In genomic region chr4:104901438-104901837, GRCh38 we compare ENCODE assay signal across 13 cellular contexts.
DNase-seq lines count a peak whose midpoint lies in the region; TF ChIP-seq lines count a peak whose summit lies in the region.
"Had no signal": no experiment of that assay in that cellular context is flagged by ENCODE, and none has a peak within 500 bp of the region (broad histone marks: within the 10 kb centered on the region; RNA-seq: fewer than 3 reads in every experiment).

No MANE protein-coding gene starts in this region.

- H3K9ac ChIP-seq in NT2/D1 (ENCODE audit: insufficient read length, low read depth) (no peak overlapping the region), fibroblast of lung (ENCODE audit: insufficient read depth, low read length) (no peak overlapping the region)

- no peaks in the 10 kb centered on the region for H4K20me1 ChIP-seq in fibroblast of lung (ENCODE audit: control insufficient read depth, extremely low read depth, insufficient read depth, low read length)

- H3K4me1 ChIP-seq in NT2/D1 (ENCODE audit: insufficient read depth, insufficient read length): no peaks in the 10 kb centered on the region
- H3K4me1 ChIP-seq in fibroblast of lung (ENCODE audit: control insufficient read depth, extremely low read depth, insufficient read depth, low read length): no peaks in the 10 kb centered on the region

- no peak overlapping the region for H3K4me2 ChIP-seq in fibroblast of lung (ENCODE audit: extremely low read depth, insufficient read depth, low read length)
- H3K4me2 ChIP-seq: smooth muscle cell had no signal

- intact Hi-C loops in posterior cingulate gyrus (cut with DNase I): no loop called here

- H2AFZ ChIP-seq in fibroblast of lung (ENCODE audit: low read length): no peak overlapping the region

- DNase-seq in NCI-H1417 (lab: John Stamatoyannopoulos, UW) (peak in 2 of 3 experiments; percentile 42 to 79), NCI-H1417 treated with DMSO at 0.1 percent for 48 hours (lab: John Stamatoyannopoulos, UW) (no peak), NT2/D1 (ENCODE audit: low read depth, low spot score) (peak; percentile 2), fibroblast of lung (ENCODE audit: low read depth in 2 of 2) (peak; percentile 23 to 61), posterior cingulate gyrus (peak; percentile 32 to 91 (median 53)), GM19240 (ENCODE audit: insufficient read length, low spot score) (no peak), NCI-H1436 (lab: John Stamatoyannopoulos, UW) (no peak), NCI-H1930 (lab: John Stamatoyannopoulos, UW) (no peak)
- DNase-seq: activated CD4-positive, CD25-positive, alpha-beta regulatory T cell treated with anti-CD3 and anti-CD28 coated beads, Interleukin-2, amount 50 U/mL, for 72 hours; activated gamma-delta T cell; IMR-90 had no signal

- peak in 1 of 2 donors; percentile 11 for TF ChIP-seq CTCF in fibroblast of lung (conservative IDR thresholded peaks at IDR 0.05 in 1 of 2, IDR thresholded peaks at IDR 0.05 in 1 of 2; ENCODE audit: low read depth in 1 of 2, low read length in 2 of 2)

- no peaks in the 10 kb centered on the region; the same call in 1 of the 2 replicates for H3K9me3 ChIP-seq in NT2/D1 (ENCODE audit: insufficient read depth, low read length)
- H3K9me3 ChIP-seq in fibroblast of lung (ENCODE audit: control insufficient read depth, insufficient read depth, low read depth, low read length): no peaks in the 10 kb centered on the region

- H3K4me3 ChIP-seq in NT2/D1 (ENCODE audit: insufficient read length, low read depth) (no peak overlapping the region), fibroblast of lung (replicated peaks in 1 of 4; ENCODE audit: control extremely low read depth in 1 of 4, insufficient read depth in 1 of 4, low read depth in 3 of 4, low read length in 4 of 4) (no peak overlapping the region)
- H3K4me3 ChIP-seq: smooth muscle cell had no signal

- H3K27me3 ChIP-seq in NT2/D1 (ENCODE audit: insufficient read depth, insufficient read length): no peaks in the 10 kb centered on the region
- no peaks in the 10 kb centered on the region for H3K27me3 ChIP-seq in fibroblast of lung (ENCODE audit: control insufficient read depth, insufficient read depth, low read length)

- H3K27ac ChIP-seq in fibroblast of lung (ENCODE audit: insufficient read depth, low read length): no peak overlapping the region
- H3K27ac ChIP-seq: 22Rv1 had no signal

- no peaks in the 10 kb centered on the region for H3K79me2 ChIP-seq in fibroblast of lung (ENCODE audit: control insufficient read depth, insufficient read depth, low read length)

- H3K36me3 ChIP-seq in NT2/D1 (ENCODE audit: insufficient read depth, insufficient read length, low read length) (no peaks in the 10 kb centered on the region), fibroblast of lung (ENCODE audit: control insufficient read depth, insufficient read depth, low read length) (no peaks in the 10 kb centered on the region)

Comparison
In these comparisons a context has a peak if more than half of its experiments do, and no peak if none do; other contexts are left out.
1. DNase-seq: peak in NCI-H1417 (2 of 3), NT2/D1 (single experiment), fibroblast of lung (2 of 2) and posterior cingulate gyrus (10 of 10); none in NCI-H1417 treated with DMSO at 0.1 percent for 48 hours (single experiment), GM19240 (single experiment), NCI-H1436 (single experiment) and NCI-H1930 (0 of 2).